2 cellular contexts compared by ENCODE assay signal in the genomic region with DNA sequence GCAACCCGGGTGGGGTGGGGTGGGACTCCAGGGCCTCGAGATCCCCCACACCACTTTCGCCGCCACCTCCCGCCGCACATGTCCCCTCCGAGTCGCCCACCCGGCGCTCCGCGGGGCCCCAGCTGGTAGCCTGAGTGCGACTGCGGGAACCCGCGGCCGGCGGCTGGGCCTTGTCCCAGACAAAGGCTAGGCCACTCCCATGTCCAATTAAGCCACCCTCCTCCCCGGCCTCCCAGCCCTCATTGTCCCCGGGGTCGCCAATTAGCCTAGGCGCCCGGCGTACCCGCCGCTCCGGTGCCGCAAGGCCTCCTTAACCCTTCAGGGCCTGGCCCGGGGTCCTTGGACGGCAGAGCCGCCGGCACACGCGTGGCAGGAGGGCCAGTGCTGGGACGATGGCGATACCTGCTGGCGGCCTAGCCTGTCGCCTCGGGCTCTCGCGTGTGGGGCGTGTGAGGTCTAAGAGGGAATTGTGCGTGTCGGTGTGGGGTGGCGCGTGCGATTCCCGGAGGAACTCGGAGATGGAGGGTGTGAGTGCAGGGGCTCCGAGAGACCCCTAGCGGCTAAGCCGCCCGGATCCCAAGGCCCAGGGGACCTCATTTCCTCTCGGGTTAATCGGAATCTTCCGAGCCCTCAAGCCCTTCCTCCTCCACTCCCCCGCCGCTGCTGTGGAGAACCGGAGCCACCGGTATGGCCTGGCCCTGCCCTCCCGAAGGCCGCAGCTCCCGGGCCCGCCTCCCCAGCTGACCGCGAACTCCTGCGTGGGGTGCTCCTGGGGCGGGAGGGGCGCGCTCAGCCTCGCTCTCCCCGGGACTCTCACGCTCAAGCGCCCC.
TF ChIP-seq lines count a peak whose summit lies in the region.

No MANE protein-coding gene starts in this region.

TF ChIP-seq in HEK293T, 16 proteins besides CTCF, POLR2A, EP300 and RAD21:
- TF ChIP-seq FOXK2 (IDR thresholded peaks at IDR 0.05): no peak
- no peak for TF ChIP-seq SUZ12 (IDR thresholded peaks at IDR 0.05)
- TF ChIP-seq ARNT (IDR thresholded peaks at IDR 0.05): no peak
- no peak for TF ChIP-seq FOXM1 (IDR thresholded peaks at IDR 0.05; ENCODE audit: borderline replicate concordance)
- TF ChIP-seq, protein P1, sequence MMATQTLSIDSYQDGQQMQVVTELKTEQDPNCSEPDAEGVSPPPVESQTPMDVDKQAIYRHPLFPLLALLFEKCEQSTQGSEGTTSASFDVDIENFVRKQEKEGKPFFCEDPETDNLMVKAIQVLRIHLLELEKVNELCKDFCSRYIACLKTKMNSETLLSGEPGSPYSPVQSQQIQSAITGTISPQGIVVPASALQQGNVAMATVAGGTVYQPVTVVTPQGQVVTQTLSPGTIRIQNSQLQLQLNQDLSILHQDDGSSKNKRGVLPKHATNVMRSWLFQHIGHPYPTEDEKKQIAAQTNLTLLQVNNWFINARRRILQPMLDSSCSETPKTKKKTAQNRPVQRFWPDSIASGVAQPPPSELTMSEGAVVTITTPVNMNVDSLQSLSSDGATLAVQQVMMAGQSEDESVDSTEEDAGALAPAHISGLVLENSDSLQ (IDR thresholded peaks at IDR 0.05): no peak
- TF ChIP-seq LEF1 (IDR thresholded peaks at IDR 0.05; ENCODE audit: borderline replicate concordance): no peak
- no peak for TF ChIP-seq NFRKB (IDR thresholded peaks at IDR 0.05)
- no peak for TF ChIP-seq ELF4 (IDR thresholded peaks at IDR 0.05)
- TF ChIP-seq HDGF (IDR thresholded peaks at IDR 0.05; ENCODE audit: borderline replicate concordance): no peak
- TF ChIP-seq L3MBTL2 (conservative IDR thresholded peaks at IDR 0.05): peak; percentile 77
- peak; percentile 65; the same call in 1 of the 2 replicates for TF ChIP-seq TARDBP (IDR thresholded peaks at IDR 0.05)

TF ChIP-seq in H1, 55 proteins besides CTCF, POLR2A, EP300 and RAD21:
- peak; percentile 45; the same call in 1 of the 2 replicates for TF ChIP-seq BACH1 (IDR thresholded peaks at IDR 0.05; ENCODE audit: low read length)
- peak; percentile 34; the same call in 1 of the 2 replicates for TF ChIP-seq MAX (IDR thresholded peaks at IDR 0.05)
- no peak for TF ChIP-seq CHD2 (IDR thresholded peaks at IDR 0.05; ENCODE audit: low read length)
- TF ChIP-seq KDM4A (IDR thresholded peaks at IDR 0.05; ENCODE audit: low read depth, low read length, severe bottlenecking): peak; percentile 63
- no peak for TF ChIP-seq SAP30 (IDR thresholded peaks at IDR 0.05; ENCODE audit: insufficient read depth, insufficient replicate concordance, low read length)
- TF ChIP-seq TCF12 (IDR thresholded peaks at IDR 0.05; ENCODE audit: low read depth, low read length): no peak
